Comparison of ENCODE assay signal across 9 cellular contexts in the genomic region with DNA sequence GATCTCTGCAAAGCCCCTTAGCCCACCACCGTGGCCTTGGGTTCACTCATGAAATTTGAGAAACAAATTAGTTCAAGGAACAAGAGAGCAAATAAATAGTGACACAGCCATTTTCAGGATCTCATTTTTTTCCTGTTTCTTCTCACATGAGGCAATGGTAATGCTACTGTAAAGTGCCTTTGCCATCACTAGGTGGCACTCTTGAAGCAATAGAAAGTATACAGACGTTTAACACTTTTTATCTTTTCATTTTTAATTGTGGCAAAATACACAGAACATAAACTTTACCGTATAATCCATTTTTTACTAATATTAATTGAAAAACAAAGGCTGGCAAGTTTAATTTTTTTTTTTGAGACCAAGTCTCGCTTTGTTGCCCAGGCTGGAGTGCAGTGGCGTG.
A peak's percentile ranks its signal among the peaks of the same experiment; 100 is the strongest.
DNase-seq lines count a peak whose midpoint lies in the region; TF ChIP-seq lines count a peak whose summit lies in the region.
"Had no signal": no experiment of that assay in that cellular context is flagged by ENCODE, and none has a peak within 500 bp of the region (broad histone marks: within the 10 kb centered on the region; RNA-seq: fewer than 3 reads in every experiment).

No MANE protein-coding gene starts in this region.

- no peak overlapping the region for H3K4me3 Mint-ChIP-seq in glutamatergic neuron (ENCODE audit: unreplicated experiment)
- H3K4me3 Mint-ChIP-seq: stimulated activated naive CD8-positive, alpha-beta T cell treated with anti-CD3 and anti-CD28 coated beads, Interleukin-15, Interleukin-2, amounts not matched to agents 100 ng/mL and 50 ng/mL, for 24 hours had no signal

- no peak overlapping the region for H2BK5ac ChIP-seq in mesenchymal stem cell (ENCODE audit: low read depth, low read length, poor library complexity, severe bottlenecking)

- no peak overlapping the region for H3K23ac ChIP-seq in mesenchymal stem cell (ENCODE audit: low read length in 2 of 2)

- H2BK120ac ChIP-seq in mesenchymal stem cell (ENCODE audit: low read depth, low read length): no peak overlapping the region

- H3K9me3 ChIP-seq in SJCRH30 (replicated peaks) (peaks cover 3% of the 10 kb centered on the region; the same call in 1 of the 2 replicates), spleen (peaks cover 0 to 84% (median 28%) of the 10 kb centered on the region in 8 donors), mesenchymal stem cell (ENCODE audit: control insufficient read depth, low read length) (peaks cover 3% of the 10 kb centered on the region)

- H3K27me3 ChIP-seq in SJCRH30 (no peaks in the 10 kb centered on the region), spleen (replicated peaks in 1 of 7) (peaks cover 0 to 4% (median 0%) of the 10 kb centered on the region in 7 donors), mesenchymal stem cell (ENCODE audit: control insufficient read depth in 1 of 2, insufficient read depth in 1 of 2, low read length in 2 of 2) (no peaks in the 10 kb centered on the region)

- H3K4ac ChIP-seq in mesenchymal stem cell (ENCODE audit: low read depth in 1 of 2, low read length in 2 of 2): no peak overlapping the region

- H3K36me3 Mint-ChIP-seq in glutamatergic neuron (ENCODE audit: unreplicated experiment): peaks cover 9% of the 10 kb centered on the region

- H4K8ac ChIP-seq in mesenchymal stem cell (ENCODE audit: low read length): no peak overlapping the region

- no peak overlapping the region for H3K27ac Mint-ChIP-seq in glutamatergic neuron (ENCODE audit: unreplicated experiment)
- H3K27ac Mint-ChIP-seq: stimulated activated naive CD8-positive, alpha-beta T cell treated with anti-CD3 and anti-CD28 coated beads, Interleukin-15, Interleukin-2, amounts not matched to agents 100 ng/mL and 50 ng/mL, for 24 hours had no signal

- peaks cover 6% of the 10 kb centered on the region for H3K27me3 Mint-ChIP-seq in glutamatergic neuron (ENCODE audit: unreplicated experiment)
- H3K27me3 Mint-ChIP-seq: stimulated activated naive CD8-positive, alpha-beta T cell treated with anti-CD3 and anti-CD28 coated beads, Interleukin-15, Interleukin-2, amounts not matched to agents 100 ng/mL and 50 ng/mL, for 24 hours had no signal

- intact Hi-C loops in spleen (cut with DNase I; ENCODE audit: low total_unique reads): no loop called here

- H3K9ac ChIP-seq in mesenchymal stem cell (ENCODE audit: low read length): no peak overlapping the region

- H3K27ac ChIP-seq in SJCRH30 (peak overlapping the region; percentile 24; the same call in 1 of the 2 replicates), spleen (no peak overlapping the region), mesenchymal stem cell (ENCODE audit: low read length, poor library complexity, severe bottlenecking) (no peak overlapping the region)

- H3K4me2 ChIP-seq in mesenchymal stem cell (ENCODE audit: low read length, poor library complexity, severe bottlenecking): no peak overlapping the region

- H2BK12ac ChIP-seq in mesenchymal stem cell (ENCODE audit: low read length in 2 of 2): no peak overlapping the region

- H2BK15ac ChIP-seq in mesenchymal stem cell (ENCODE audit: low read depth, poor library complexity, severe bottlenecking): no peak overlapping the region

- H3K4me1 ChIP-seq in SJCRH30: peaks cover 4% of the 10 kb centered on the region; the same call in 1 of the 2 replicates
- no peaks in the 10 kb centered on the region for H3K4me1 ChIP-seq in spleen
- H3K4me1 ChIP-seq in mesenchymal stem cell (ENCODE audit: control insufficient read depth, insufficient read depth, low read depth, low read length): no peaks in the 10 kb centered on the region

- DNase-seq in HT-29 (ENCODE audit: low spot score): peak; percentile 33
- peak; percentile 44 to 80 for DNase-seq in SJCRH30
- no peak for DNase-seq in glutamatergic neuron
- no peak for DNase-seq in spleen
- DNase-seq in activated effector memory CD4-positive, alpha-beta T cell treated with Interleukin-2 at 50 U/mL for 16 hours: no peak
- DNase-seq in mesenchymal stem cell: no peak
- no peak for DNase-seq in HEK293T (ENCODE audit: extremely low spot score)
- DNase-seq in activated CD8-positive, alpha-beta memory T cell treated with anti-CD3 and anti-CD28 coated beads, Interleukin-2, amount 50 U/mL, for 4 hours: no peak

- no peak overlapping the region for H2AFZ ChIP-seq in mesenchymal stem cell (ENCODE audit: low read depth, low read length)

- H3K79me1 ChIP-seq in mesenchymal stem cell (replicated peaks; ENCODE audit: low read length, poor library complexity, severe bottlenecking): no peaks in the 10 kb centered on the region

- peaks cover 3% of the 10 kb centered on the region for H3K4me1 Mint-ChIP-seq in glutamatergic neuron (ENCODE audit: low read depth, unreplicated experiment)

- POLR2A ChIA-PET in HEK293T (lab: Yijun Ruan, JAX): no interaction called here

- no peak overlapping the region for H3K18ac ChIP-seq in mesenchymal stem cell (ENCODE audit: low read depth in 1 of 2, low read length in 2 of 2)

- TF ChIP-seq CTCF in glutamatergic neuron (IDR thresholded peaks at IDR 0.05; ENCODE audit: partially characterized antibody, unreplicated experiment) (peak; percentile 35), spleen (IDR thresholded peaks at IDR 0.05 in 8 of 11, conservative IDR thresholded peaks at IDR 0.05 in 3 of 11) (peak in 9 of 11 experiments; percentile 4 to 61 (median 46))

- no peak overlapping the region for H4K91ac ChIP-seq in mesenchymal stem cell (ENCODE audit: low read length)

- CTCF ChIA-PET in HEK293T (lab: Yijun Ruan, JAX): no interaction called here

- H3K9me3 Mint-ChIP-seq in glutamatergic neuron (ENCODE audit: unreplicated experiment): peaks cover 10% of the 10 kb centered on the region

- no peak overlapping the region for H3K14ac ChIP-seq in mesenchymal stem cell (ENCODE audit: low read length in 2 of 2)

- H3K36me3 ChIP-seq in SJCRH30 (no peaks in the 10 kb centered on the region), spleen (no peaks in the 10 kb centered on the region), mesenchymal stem cell (ENCODE audit: control insufficient read depth in 1 of 2, insufficient read depth in 2 of 2, low read depth in 1 of 2, low read length in 2 of 2) (no peaks in the 10 kb centered on the region)

- H3K4me3 ChIP-seq in SJCRH30 (no peak overlapping the region), spleen (no peak overlapping the region), mesenchymal stem cell (ENCODE audit: insufficient read depth in 1 of 2, low read depth in 1 of 2, low read length in 2 of 2) (no peak overlapping the region)

- H2AK5ac ChIP-seq in mesenchymal stem cell (ENCODE audit: low read length, severe bottlenecking): no peak overlapping the region

- 33 to 44% (median 36%) methylated on average over 5 of the region's 5 CpGs for WGBS in spleen, 5 donors
- 64% methylated on average over 3 of the region's 5 CpGs for WGBS in mesenchymal stem cell

- TF ChIP-seq POLR2A in spleen (IDR thresholded peaks at IDR 0.05): no peak

TF ChIP-seq in HEK293T, 16 proteins besides CTCF, POLR2A, EP300 and RAD21:
- TF ChIP-seq SUZ12 (IDR thresholded peaks at IDR 0.05): no peak
- no peak for TF ChIP-seq SP1 (IDR thresholded peaks at IDR 0.05)
- TF ChIP-seq L3MBTL2 (conservative IDR thresholded peaks at IDR 0.05): no peak
- TF ChIP-seq HDGF (IDR thresholded peaks at IDR 0.05; ENCODE audit: borderline replicate concordance): no peak
- no peak for TF ChIP-seq FOXA1 (IDR thresholded peaks at IDR 0.05)
- TF ChIP-seq TARDBP (IDR thresholded peaks at IDR 0.05): no peak

Comparison
In these comparisons a context has a peak if more than half of its experiments do, and no peak if none do; other contexts are left out.
1. DNase-seq: peak in HT-29 (single experiment) and SJCRH30 (2 of 2); none in glutamatergic neuron (single experiment), spleen (single experiment), activated effector memory CD4-positive, alpha-beta T cell treated with Interleukin-2 at 50 U/mL for 16 hours (single experiment), mesenchymal stem cell (single experiment), HEK293T (single experiment) and activated CD8-positive, alpha-beta memory T cell treated with anti-CD3 and anti-CD28 coated beads, Interleukin-2, amount 50 U/mL, for 4 hours (single experiment).